ENCODE assay signal across 16 cellular contexts in genomic region chr12:122176473-122176872, GRCh38. TPM values are rescaled to one million over a fixed set of nuclear protein-coding genes. Genes with fewer than 3 reads are reported as not detected.
"Had no signal": no experiment of that assay in that cellular context is flagged by ENCODE, and none has a peak within 500 bp of the region (broad histone marks: within the 10 kb centered on the region; RNA-seq: fewer than 3 reads in every experiment).

No MANE protein-coding gene starts in this region.

RNA-seq across cellular contexts. Expression of gene IL31, which starts 2.5 kb away (rescaled TPM):
- total RNA-seq: activated CD4-positive, alpha-beta memory T cell treated with anti-CD3 and anti-CD28 coated beads, Interleukin-2, amount 10 ng/mL, durations not matched to agents 7 days and 5 days; activated CD4-positive, alpha-beta T cell treated with anti-CD3 and anti-CD28 coated beads, Interleukin-2, amount 10 ng/mL, durations not matched to agents 7 days and 5 days; activated CD8-positive, alpha-beta memory T cell treated with anti-CD3 and anti-CD28 coated beads, Interleukin-2, amount 10 ng/mL, durations not matched to agents 7 days and 5 days; activated CD8-positive, alpha-beta T cell treated with anti-CD3 and anti-CD28 coated beads, Interleukin-2, amount 10 ng/mL, durations not matched to agents 7 days and 5 days; activated naive CD8-positive, alpha-beta T cell treated with anti-CD3 and anti-CD28 coated beads, Interleukin-2, amount 10 ng/mL, durations not matched to agents 7 days and 5 days; aorta; astrocyte; body of pancreas; breast epithelium; cardiac muscle cell; chondrocyte; T-helper 1 cell treated with Interleukin-12 subunit alpha and Interleukin-12 subunit beta and Interleukin-4 antibody, amounts not matched to agents 30 ng/mL and 1 ng/mL, for 36 hours; T-helper 17 cell; T-helper 2 cell treated with Interferon-gamma antibody and Interleukin-4, amounts not matched to agents 100 ng/mL and 5 ng/mL, for 36 hours; WTC11 had no signal
- polyA plus RNA-seq: adipose tissue, aorta, cardiac muscle cell had no signal

RNA-seq across cellular contexts. Expression of gene LRRC43, which starts 6.5 kb away (rescaled TPM):
- total RNA-seq: activated CD4-positive, alpha-beta T cell treated with anti-CD3 and anti-CD28 coated beads, Interleukin-2, amount 10 ng/mL, durations not matched to agents 7 days and 5 days; activated CD8-positive, alpha-beta T cell treated with anti-CD3 and anti-CD28 coated beads, Interleukin-2, amount 10 ng/mL, durations not matched to agents 7 days and 5 days; aorta; T-helper 1 cell treated with Interleukin-12 subunit alpha and Interleukin-12 subunit beta and Interleukin-4 antibody, amounts not matched to agents 30 ng/mL and 1 ng/mL, for 36 hours; T-helper 17 cell; T-helper 2 cell treated with Interferon-gamma antibody and Interleukin-4, amounts not matched to agents 100 ng/mL and 5 ng/mL, for 36 hours had no signal
- polyA plus RNA-seq: aorta had no signal

RNA-seq across cellular contexts. Expression of gene B3GNT4, which starts 27.0 kb away (rescaled TPM):
- total RNA-seq: aorta, body of pancreas, T-helper 17 cell had no signal
